ENCODE assay signal across 16 cellular contexts in genomic region chr5:36573441-36573840, GRCh38. TPM values are rescaled to one million over a fixed set of nuclear protein-coding genes. Genes with fewer than 3 reads are reported as not detected.
DNase-seq lines count a peak whose midpoint lies in the region; ATAC-seq and TF ChIP-seq lines count a peak whose summit lies in the region.
"Had no signal": no experiment of that assay in that cellular context is flagged by ENCODE, and none has a peak within 500 bp of the region (broad histone marks: within the 10 kb centered on the region; RNA-seq: fewer than 3 reads in every experiment).

No MANE protein-coding gene starts in this region.

- no peaks in the 10 kb centered on the region for H3K27me3 Mint-ChIP-seq in activated T-cell treated with anti-CD3 and anti-CD28 coated beads, Interleukin-2, amount 50 U/mL, for 4 hours (ENCODE audit: low read depth)
- H3K27me3 Mint-ChIP-seq: CD4-positive, alpha-beta memory T cell had no signal

- H3K4me1 ChIP-seq in RWPE2 (ENCODE audit: insufficient read depth, poor library complexity, severe bottlenecking) = peaks cover 33% of the 10 kb centered on the region
- no peaks in the 10 kb centered on the region for H3K4me1 ChIP-seq in lower lobe of right lung

- no peak overlapping the region for H3K4me3 ChIP-seq in RWPE2 (ENCODE audit: severe bottlenecking)
- no peak overlapping the region for H3K4me3 ChIP-seq in fibroblast of mammary gland (ENCODE audit: control insufficient read depth, low read depth, low read length)
- no peak overlapping the region for H3K4me3 ChIP-seq in skeletal muscle cell (ENCODE audit: low read depth, low read length)
- H3K4me3 ChIP-seq in lower lobe of right lung = no peak overlapping the region
- H3K4me3 ChIP-seq: skin epidermis had no signal

- H3K27ac ChIP-seq in RWPE2 (ENCODE audit: poor library complexity, severe bottlenecking) (peak overlapping the region; percentile 94), lower lobe of right lung (no peak overlapping the region)
- H3K27ac ChIP-seq: skin epidermis had no signal

- H3K36me3 ChIP-seq in RWPE2 (ENCODE audit: low read depth) (no peaks in the 10 kb centered on the region), lower lobe of right lung (no peaks in the 10 kb centered on the region)

- no peak for TF ChIP-seq CTCF in RWPE2 (IDR thresholded peaks at IDR 0.05; ENCODE audit: poor library complexity, severe bottlenecking)
- no peak for TF ChIP-seq CTCF in fibroblast of mammary gland (conservative IDR thresholded peaks at IDR 0.05; ENCODE audit: control insufficient read depth, insufficient read depth, low read depth, low read length)
- TF ChIP-seq CTCF in lower lobe of right lung (IDR thresholded peaks at IDR 0.05) = no peak

- H3K9me3 ChIP-seq in RWPE2 (ENCODE audit: severe bottlenecking) (no peaks in the 10 kb centered on the region), lower lobe of right lung (no peaks in the 10 kb centered on the region)

- DNase-seq in HCEC 1CT (peak; percentile 75), RWPE2 (ENCODE audit: low spot score) (no peak), fibroblast of mammary gland (ENCODE audit: low read depth) (peak; percentile 77), skeletal muscle cell (ENCODE audit: low read depth) (peak; percentile 86), lower lobe of right lung (no peak), NOMO-1 treated with DMSO at 0.1 percent for 48 hours (lab: John Stamatoyannopoulos, UW; ENCODE audit: unreplicated experiment) (no peak)
- DNase-seq in activated T-cell treated with anti-CD3 and anti-CD28 coated beads, Interleukin-2, amount 50 U/mL, for 4 hours = no peak
- DNase-seq: activated naive CD4-positive, alpha-beta T cell treated with anti-CD3 and anti-CD28 coated beads for 36 hours; CD4-positive, alpha-beta memory T cell; kidney; natural killer cell; NCI-H1092 treated with DMSO at 0.1 percent for 48 hours; NCI-H510A; RPMI8226 had no signal

- no peaks in the 10 kb centered on the region for H3K9me3 Mint-ChIP-seq in activated T-cell treated with anti-CD3 and anti-CD28 coated beads, Interleukin-2, amount 50 U/mL, for 4 hours
- H3K9me3 Mint-ChIP-seq: activated naive CD4-positive, alpha-beta T cell treated with anti-CD3 and anti-CD28 coated beads for 36 hours; natural killer cell had no signal

- intact Hi-C loops in lower lobe of right lung (cut with DNase I) = no loop called here

- H3K36me3 Mint-ChIP-seq in activated T-cell treated with anti-CD3 and anti-CD28 coated beads, Interleukin-2, amount 50 U/mL, for 4 hours (ENCODE audit: insufficient read depth) = no peaks in the 10 kb centered on the region
- H3K36me3 Mint-ChIP-seq: CD4-positive, alpha-beta memory T cell; natural killer cell had no signal

- H3K27me3 ChIP-seq in RWPE2 (ENCODE audit: insufficient read depth, poor library complexity, severe bottlenecking) = no peaks in the 10 kb centered on the region
- no peaks in the 10 kb centered on the region for H3K27me3 ChIP-seq in lower lobe of right lung (ENCODE audit: low read depth)

- H3K4me3 Mint-ChIP-seq in activated T-cell treated with anti-CD3 and anti-CD28 coated beads, Interleukin-2, amount 50 U/mL, for 4 hours = no peak overlapping the region
- H3K4me3 Mint-ChIP-seq: activated naive CD4-positive, alpha-beta T cell treated with anti-CD3 and anti-CD28 coated beads for 36 hours; CD4-positive, alpha-beta memory T cell; natural killer cell had no signal

- ATAC-seq in RWPE2 (ENCODE audit: low read depth) (peak; percentile 67), lower lobe of right lung (no peak), HG03520 (IDR thresholded peaks at IDR 0.05; ENCODE audit: unreplicated experiment) (no peak)
- no peak for ATAC-seq in activated T-cell treated with anti-CD3 and anti-CD28 coated beads, Interleukin-2, amount 50 U/mL, for 4 hours
- ATAC-seq: natural killer cell had no signal

- no peaks in the 10 kb centered on the region for H3K4me1 Mint-ChIP-seq in activated T-cell treated with anti-CD3 and anti-CD28 coated beads, Interleukin-2, amount 50 U/mL, for 4 hours (ENCODE audit: low read depth)
- H3K4me1 Mint-ChIP-seq: CD4-positive, alpha-beta memory T cell; natural killer cell had no signal

RNA-seq across cellular contexts. Expression of gene SLC1A3, which starts 33.0 kb away (rescaled TPM):
- 52.1 TPM for total RNA-seq in lower lobe of right lung
- total RNA-seq in activated T-cell treated with anti-CD3 and anti-CD28 coated beads, Interleukin-2, amount 50 U/mL, for 4 hours = 1 to 10 TPM in 1 of 3 donors, under 1 TPM in 2; 0.56 to 1.4 (median 0.76) TPM

Comparison
In these comparisons a context has a peak if more than half of its experiments do, and no peak if none do; other contexts are left out.
1. DNase-seq: peak in HCEC 1CT (single experiment), fibroblast of mammary gland (single experiment) and skeletal muscle cell (single experiment); none in RWPE2 (single experiment), lower lobe of right lung (single experiment), activated T-cell treated with anti-CD3 and anti-CD28 coated beads, Interleukin-2, amount 50 U/mL, for 4 hours (single experiment) and NOMO-1 treated with DMSO at 0.1 percent for 48 hours (single experiment).
2. RNA of gene SLC1A3, which starts 33.0 kb away (total RNA-seq): 52.1 TPM in lower lobe of right lung (single experiment); 0.56 to 1.4 TPM in activated T-cell treated with anti-CD3 and anti-CD28 coated beads, Interleukin-2, amount 50 U/mL, for 4 hours; every median in the first group is over 10 times any median in the second.